In genomic region chr7:37056256-37056655, GRCh38 we compare ENCODE assay signal across 17 cellular contexts.
"Had no signal": no experiment of that assay in that cellular context is flagged by ENCODE, and none has a peak within 500 bp of the region (broad histone marks: within the 10 kb centered on the region; RNA-seq: fewer than 3 reads in every experiment).

No MANE protein-coding gene starts in this region.

- H3K9me3 ChIP-seq: SK-N-SH had no signal

- H3K27ac ChIP-seq: RWPE1 had no signal

- H3K9ac ChIP-seq: SK-N-SH had no signal

- DNase-seq: KBM-7, NCI-H1092, NCI-H1105 treated with DMSO at 0.1 percent for 48 hours, NCI-H1417 treated with DMSO at 0.1 percent for 48 hours, NCI-H146, NCI-H1694 treated with DMSO at 0.1 percent for 48 hours, NCI-H1930, NCI-H2081, NCI-H2227 treated with DMSO at 0.1 percent for 48 hours, NCI-H446, NCI-H510A, NCI-H524 treated with DMSO at 0.1 percent for 48 hours, NCI-H69, NCI-H774, SHP77, SK-N-SH had no signal

- H3K4me2 ChIP-seq: SK-N-SH had no signal
